Comparison of ENCODE assay signal across 25 cellular contexts in genomic region chr11:103480421-103480820, GRCh38.
"Had no signal": no experiment of that assay in that cellular context is flagged by ENCODE, and none has a peak within 500 bp of the region (broad histone marks: within the 10 kb centered on the region; RNA-seq: fewer than 3 reads in every experiment).

No MANE protein-coding gene starts in this region.

- H3K27ac Mint-ChIP-seq: naive thymus-derived CD4-positive, alpha-beta T cell; nephron; neural progenitor cell had no signal

- H3K4me1 Mint-ChIP-seq: naive thymus-derived CD4-positive, alpha-beta T cell had no signal

- H3K4me1 ChIP-seq: esophagus muscularis mucosa, neural progenitor cell, parathyroid adenoma, prostate gland, right atrium auricular region, stomach, thyroid gland, vagina had no signal

- H3K36me3 Mint-ChIP-seq: naive thymus-derived CD4-positive, alpha-beta T cell; neural progenitor cell had no signal

- H3K27me3 Mint-ChIP-seq: naive thymus-derived CD4-positive, alpha-beta T cell had no signal

- H3K9me3 ChIP-seq: esophagus muscularis mucosa, prostate gland, right atrium auricular region, stomach, vagina had no signal

- DNase-seq: dermis blood vessel endothelial cell; effector memory CD4-positive, alpha-beta T cell; foreskin melanocyte; mesendoderm; midbrain; naive thymus-derived CD4-positive, alpha-beta T cell; stimulated activated CD4-positive, alpha-beta T cell treated with anti-CD3 and anti-CD28 coated beads, Interleukin-12 subunit alpha, Interleukin-12 subunit beta, amount 100 ng/mL, for 4 hours; stimulated activated CD4-positive, alpha-beta T cell treated with anti-CD3 and anti-CD28 coated beads, Interleukin-1b, Interleukin-23, amount 100 ng/mL, for 48 hours; stimulated activated CD4-positive, alpha-beta T cell treated with anti-CD3 and anti-CD28 coated beads, Interleukin-4, amount 100 ng/mL, for 1 hour; stimulated activated CD8-positive, alpha-beta memory T cell treated with anti-CD3 and anti-CD28 coated beads, Interleukin-4, amount 100 ng/mL, for 48 hours; stimulated activated naive CD4-positive, alpha-beta T cell; stomach; thyroid gland; trophoblast cell had no signal

- H3K4me3 ChIP-seq: coronary artery, esophagus muscularis mucosa, neural progenitor cell, prostate gland, right atrium auricular region, smooth muscle cell, stomach, thyroid gland, vagina had no signal

- H3K36me3 ChIP-seq: esophagus muscularis mucosa, neural progenitor cell, prostate gland, right atrium auricular region, stomach, thyroid gland, vagina had no signal

- ATAC-seq: left lobe of liver; naive thymus-derived CD4-positive, alpha-beta T cell; sciatic nerve had no signal

- H3K27ac ChIP-seq: coronary artery, esophagus muscularis mucosa, neural progenitor cell, parathyroid adenoma, prostate gland, right atrium auricular region, stomach, thyroid gland, vagina had no signal

- H3K9me3 Mint-ChIP-seq: naive thymus-derived CD4-positive, alpha-beta T cell; nephron; neural progenitor cell had no signal

- H3K27me3 ChIP-seq: esophagus muscularis mucosa, neural progenitor cell, right atrium auricular region, stomach, thyroid gland, vagina had no signal

- H3K4me3 Mint-ChIP-seq: naive thymus-derived CD4-positive, alpha-beta T cell; nephron; neural progenitor cell had no signal
